In genomic region chr2:18841248-18842150, GRCh38 we compare ENCODE assay signal across 1 cellular context.
TF ChIP-seq lines count a peak whose summit lies in the region.

No MANE protein-coding gene starts in this region.

TF ChIP-seq in HepG2, 621 proteins besides CTCF, POLR2A, EP300 and RAD21 (continued from another document):
- TF ChIP-seq PAXIP1 (CRISPR knock-in tag; conservative IDR thresholded peaks at IDR 0.05): 0 out of 2 replicates have a peak, but pooled peaks have one; percentile 16
- TF ChIP-seq STAT5B (CRISPR knock-in tag; IDR thresholded peaks at IDR 0.05): no peak
- TF ChIP-seq SOX5 (CRISPR knock-in tag; IDR thresholded peaks at IDR 0.05; ENCODE audit: borderline replicate concordance): peak; percentile 16; the same call in 1 of the 2 replicates
- no peak for TF ChIP-seq HMGXB4 (CRISPR knock-in tag; IDR thresholded peaks at IDR 0.05; ENCODE audit: borderline replicate concordance in 1 of 2, low read depth in 1 of 2)
- TF ChIP-seq GMEB2 (CRISPR knock-in tag; IDR thresholded peaks at IDR 0.05; ENCODE audit: low read depth): no peak
- no peak for TF ChIP-seq CHD4 (IDR thresholded peaks at IDR 0.05; ENCODE audit: borderline replicate concordance, low read length)
- TF ChIP-seq HNF1A (IDR thresholded peaks at IDR 0.05; ENCODE audit: low read depth): 0 out of 2 replicates have a peak, but pooled peaks have one; percentile 37
- TF ChIP-seq HNF1A (CRISPR knock-in tag; IDR thresholded peaks at IDR 0.05; ENCODE audit: borderline replicate concordance): peak; percentile 32; the same call in 1 of the 2 replicates
- no peak; the same call in 1 of the 2 replicates for TF ChIP-seq NCOA2 (CRISPR knock-in tag; IDR thresholded peaks at IDR 0.05)
- TF ChIP-seq ZMYM4 (CRISPR knock-in tag; IDR thresholded peaks at IDR 0.05): no peak
- TF ChIP-seq AFF4 (CRISPR knock-in tag; IDR thresholded peaks at IDR 0.05): no peak
